In the genomic region with DNA sequence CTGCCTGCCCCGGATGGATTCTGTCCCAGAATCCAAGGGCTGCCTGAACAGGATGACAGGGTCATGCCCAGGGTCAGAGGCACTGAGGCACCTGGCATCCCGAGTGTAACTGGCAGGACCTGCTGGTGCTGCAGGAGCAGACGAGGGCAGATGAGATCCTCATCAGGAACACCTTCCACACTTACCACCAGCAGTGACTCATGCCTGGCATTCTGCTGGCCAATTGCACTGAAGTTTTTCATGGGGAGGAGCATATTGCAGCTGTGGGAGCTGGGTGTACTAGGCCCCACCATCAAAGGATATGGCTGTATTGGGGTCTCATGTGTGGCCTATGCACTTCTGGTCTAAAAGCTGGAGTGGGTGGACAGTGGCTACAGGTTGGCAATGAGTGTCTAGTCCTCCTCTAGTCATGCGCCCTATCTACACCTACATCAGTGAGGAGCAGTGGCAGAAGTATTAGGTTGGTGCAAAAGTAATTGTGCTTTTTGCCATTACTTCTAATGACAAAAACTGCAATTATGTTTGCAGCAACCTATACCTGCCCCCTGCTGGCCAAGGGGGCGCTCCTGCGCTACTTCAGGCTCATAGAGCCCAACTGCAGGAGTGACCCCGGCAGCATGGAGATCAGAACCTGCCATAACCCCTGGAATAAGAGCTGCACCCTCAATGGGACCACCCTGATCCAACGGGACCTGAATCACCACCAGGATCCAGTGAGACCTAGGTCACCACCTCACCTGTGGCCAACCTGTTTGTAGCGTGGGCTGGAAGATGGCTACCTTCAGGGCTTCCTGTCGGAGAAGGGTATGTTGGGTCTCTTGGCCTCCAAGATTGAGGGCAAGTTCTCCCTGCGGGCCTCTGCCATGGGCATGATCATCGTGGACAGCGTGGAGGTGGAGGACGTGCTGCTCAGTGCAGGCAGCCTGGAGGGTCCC, we compare ENCODE assay signal across 9 cellular contexts. TPM values are rescaled to one million over a fixed set of nuclear protein-coding genes. Genes with fewer than 3 reads are reported as not detected.
DNase-seq lines count a peak whose midpoint lies in the region; ATAC-seq, FAIRE-seq and TF ChIP-seq lines count a peak whose summit lies in the region.
"Had no signal": no experiment of that assay in that cellular context is flagged by ENCODE, and none has a peak within 500 bp of the region (broad histone marks: within the 10 kb centered on the region; RNA-seq: fewer than 3 reads in every experiment).

No MANE protein-coding gene starts in this region.

- H3K27ac ChIP-seq in Panc1 (ENCODE audit: low read length): no peak overlapping the region
- H3K27ac ChIP-seq: SJSA1 had no signal

- H3K9me3 ChIP-seq in Panc1 (ENCODE audit: control insufficient read depth, insufficient read depth, low read depth, low read length) (no peaks in the 10 kb centered on the region), mucosa of descending colon (no peaks in the 10 kb centered on the region)
- H3K9me3 ChIP-seq: SJSA1 had no signal

- ATAC-seq in Panc1 (0 out of 2 replicates have a peak, but pooled peaks have one; percentile 34), mucosa of descending colon (peak; percentile 55), HG03565 (IDR thresholded peaks at IDR 0.05; ENCODE audit: unreplicated experiment) (no peak)
- no peak for ATAC-seq in activated naive CD4-positive, alpha-beta T cell treated with anti-CD3 and anti-CD28 coated beads, Interleukin-2, amount 50 U/mL, for 72 hours

- no peak overlapping the region for H3K4me3 ChIP-seq in Panc1 (ENCODE audit: low read depth in 2 of 2, low read length in 2 of 2)
- no peak overlapping the region for H3K4me3 ChIP-seq in mucosa of descending colon
- H3K4me3 ChIP-seq: SJSA1 had no signal

- TF ChIP-seq CTCF in Panc1 (IDR thresholded peaks at IDR 0.05) (peak; percentile 49), mucosa of descending colon (IDR thresholded peaks at IDR 0.05) (peak; percentile 19)

- no peaks in the 10 kb centered on the region for H3K36me3 ChIP-seq in Panc1 (ENCODE audit: control insufficient read depth, insufficient read depth, low read length)
- no peaks in the 10 kb centered on the region for H3K36me3 ChIP-seq in mucosa of descending colon (ENCODE audit: low read depth)
- H3K36me3 ChIP-seq: SJSA1 had no signal

- H3K36me3 Mint-ChIP-seq in activated naive CD4-positive, alpha-beta T cell treated with anti-CD3 and anti-CD28 coated beads, Interleukin-2, amount 50 U/mL, for 72 hours: peaks cover 5 to 20% of the 10 kb centered on the region in 2 donors

- CTCF ChIA-PET in Panc1 (lab: Charles Lee): no interaction called here

- no peaks in the 10 kb centered on the region for H3K27me3 ChIP-seq in Panc1 (ENCODE audit: control insufficient read depth, insufficient read depth, low read length)

- peak; percentile 36 for FAIRE-seq in GM18507 (lab: Jason Lieb, UNC)
- FAIRE-seq: islet of Langerhans had no signal

- POLR2A ChIA-PET in Panc1 (lab: Charles Lee): no interaction called here

- peaks cover 8 to 15% of the 10 kb centered on the region in 2 donors for H3K9me3 Mint-ChIP-seq in activated naive CD4-positive, alpha-beta T cell treated with anti-CD3 and anti-CD28 coated beads, Interleukin-2, amount 50 U/mL, for 72 hours

- BruUV-seq in Panc1 (replicated peaks; lab: Mats Ljungman, UMichigan): no TSS peak

- H3K4me1 ChIP-seq in Panc1 (ENCODE audit: control insufficient read depth, insufficient read depth, low read length) (no peaks in the 10 kb centered on the region), mucosa of descending colon (ENCODE audit: low read depth) (no peaks in the 10 kb centered on the region)
- H3K4me1 ChIP-seq: SJSA1 had no signal

- peak overlapping the region; percentile 84 to 90 for H3K27ac Mint-ChIP-seq in activated naive CD4-positive, alpha-beta T cell treated with anti-CD3 and anti-CD28 coated beads, Interleukin-2, amount 50 U/mL, for 72 hours

- intact Hi-C loops in Panc1 (cut with micrococcal nuclease; ENCODE audit: unreplicated experiment) (no loop called here), mucosa of descending colon (cut with DNase I, micrococcal nuclease) (no loop called here)

- in situ Hi-C loops in Panc1 (cut with HindIII; ENCODE audit: low pct_unique_long_range_greater_than_20kb, low sequenced_read_pairs): no loop called here

- DNase-seq in GM18507 (ENCODE audit: extremely low spot score, insufficient read length, low read depth): no peak
- DNase-seq in Panc1 (ENCODE audit: low read depth, low spot score): no peak
- DNase-seq in activated naive CD4-positive, alpha-beta T cell treated with anti-CD3 and anti-CD28 coated beads, Interleukin-2, amount 50 U/mL, for 72 hours (ENCODE audit: low spot score in 2 of 2): peak in 1 of 2 donors; percentile 48
- DNase-seq in mucosa of descending colon: peak in 2 of 3 donors; percentile 46 to 55
- DNase-seq in NCI-H345 treated with DMSO at 0.1 percent for 48 hours (lab: John Stamatoyannopoulos, UW; ENCODE audit: unreplicated experiment): no peak
- DNase-seq in medulla oblongata (ENCODE audit: extremely low spot score): no peak

RNA-seq across cellular contexts. Expression of gene C12orf42, which starts 8.0 kb away (rescaled TPM):
- not detected for total RNA-seq in Panc1 (2021; ENCODE audit: unreplicated experiment)
- polyA plus RNA-seq in Panc1 (2012; ENCODE audit: insufficient read length): not detected
- under 1 TPM in 1 of 2 donors, not detected in 1; 0.52 TPM for total RNA-seq in activated naive CD4-positive, alpha-beta T cell treated with anti-CD3 and anti-CD28 coated beads, Interleukin-2, amount 50 U/mL, for 72 hours
- total RNA-seq in mucosa of descending colon: under 1 TPM in 1 of 3 donors, not detected in 2; 0.34 TPM
- total RNA-seq: SJSA1 had no signal

Comparison
In these comparisons a context has a peak if more than half of its experiments do, and no peak if none do; other contexts are left out.
1. DNase-seq: peak in mucosa of descending colon (2 of 3); none in GM18507 (single experiment), Panc1 (single experiment), NCI-H345 treated with DMSO at 0.1 percent for 48 hours (single experiment) and medulla oblongata (single experiment).
2. ATAC-seq: peak in Panc1 (single experiment) and mucosa of descending colon (single experiment); none in activated naive CD4-positive, alpha-beta T cell treated with anti-CD3 and anti-CD28 coated beads, Interleukin-2, amount 50 U/mL, for 72 hours (0 of 2) and HG03565 (single experiment).